In genomic region chr12:89016970-89017778, GRCh38 we compare ENCODE assay signal across 8 cellular contexts.
DNase-seq lines count a peak whose midpoint lies in the region; ATAC-seq, FAIRE-seq and TF ChIP-seq lines count a peak whose summit lies in the region.

No MANE protein-coding gene starts in this region.

- CTCF ChIA-PET in H1 (lab: Charles Lee; ENCODE audit: partially characterized antibody), result interaction anchor here (0.8 to 3.7 kb wide), 30 partner anchors 9 to 534 kb away, joined by 3 to 37 read pairs (median 4); partner anchors contain the start of genes GALNT4 and POC1B

- peak; percentile 62 for ATAC-seq in memory B cell (ENCODE audit: low read depth)
- ATAC-seq in upper lobe of left lung (ENCODE audit: low FRiP score in 2 of 2), result peak in 1 of 2 donors; percentile 77
- ATAC-seq in HG02571 (IDR thresholded peaks at IDR 0.05; ENCODE audit: unreplicated experiment), result no peak

- H3K14ac ChIP-seq in H1 (ENCODE audit: insufficient read length), result no peak overlapping the region

- no peaks in the 10 kb centered on the region for H3K79me1 ChIP-seq in H1 (ENCODE audit: low read depth, low read length)

- H3K9me2 ChIP-seq in SU-DHL-6 (replicated peaks; ENCODE audit: insufficient read depth, low read length), result no peaks in the 10 kb centered on the region

- no peaks in the 10 kb centered on the region for H3K27me3 ChIP-seq in SU-DHL-6 (ENCODE audit: low read length)
- no peaks in the 10 kb centered on the region for H3K27me3 ChIP-seq in H1 (replicated peaks in 1 of 4; ENCODE audit: control insufficient read depth in 3 of 4, extremely low read depth in 1 of 4, insufficient read depth in 3 of 4, low read length in 3 of 4)
- H3K27me3 ChIP-seq in upper lobe of left lung, result no peaks in the 10 kb centered on the region

- peak; percentile 32 for DNase-seq in ELF-1 (ENCODE audit: low read depth, low spot score)
- DNase-seq in H54 (ENCODE audit: insufficient read length, low spot score), result peak; percentile 7
- DNase-seq in NCI-H1694 (lab: John Stamatoyannopoulos, UW), result peak; percentile 72
- peak in 1 of 2 experiments; percentile 51 for DNase-seq in H1 (ENCODE audit: low read depth in 1 of 2, low spot score in 2 of 2)
- DNase-seq in memory B cell (ENCODE audit: low spot score in 2 of 2), result peak; percentile 30 to 55
- DNase-seq in upper lobe of left lung, result peak; percentile 22 to 24

- H3K79me2 ChIP-seq in SU-DHL-6 (ENCODE audit: insufficient read depth, low read length), result no peaks in the 10 kb centered on the region
- no peaks in the 10 kb centered on the region for H3K79me2 ChIP-seq in H1 (ENCODE audit: control insufficient read depth in 1 of 2, insufficient read depth in 2 of 2, low read length in 2 of 2)

- no peak overlapping the region for H2BK120ac ChIP-seq in H1 (replicated peaks; ENCODE audit: low read depth, low read length)

- H2AK5ac ChIP-seq in H1 (ENCODE audit: low read depth, low read length), result no peak overlapping the region

- H3K23me2 ChIP-seq in H1 (ENCODE audit: low read depth, low read length), result no peaks in the 10 kb centered on the region; the same call in 1 of the 2 replicates

- TF ChIP-seq CTCF in SU-DHL-6 (IDR thresholded peaks at IDR 0.05; ENCODE audit: insufficient read depth, low read length, poor library complexity, severe bottlenecking) (peak; percentile 48), H1 (IDR thresholded peaks at IDR 0.05; ENCODE audit: control extremely low read depth in 1 of 3, insufficient read depth in 1 of 3, low read depth in 1 of 3, low read length in 3 of 3) (peak in 2 of 3 experiments; percentile 61 to 76; a peak in 2 of 4 replicates), upper lobe of left lung (IDR thresholded peaks at IDR 0.05) (peak; percentile 51 to 70 (median 63))

- H3F3A ChIP-seq in SU-DHL-6 (ENCODE audit: insufficient read depth), result no peaks in the 10 kb centered on the region

- H3K27ac Mint-ChIP-seq in memory B cell, result no peak overlapping the region

- no peak overlapping the region for H3K23ac ChIP-seq in H1 (ENCODE audit: insufficient read length)

- H3K4me3 ChIP-seq in SU-DHL-6 (ENCODE audit: insufficient read depth, low read length, poor library complexity, severe bottlenecking) (no peak overlapping the region), H1 (ENCODE audit: extremely low read depth in 1 of 4, insufficient read depth in 2 of 4, low read depth in 3 of 4, low read length in 4 of 4) (peak overlapping the region in 2 of 4 experiments; percentile 11 to 46; a peak in 2 of 8 replicates), upper lobe of left lung (no peak overlapping the region)

- TF ChIP-seq RAD21 in H1 (IDR thresholded peaks at IDR 0.05 in 1 of 2, conservative IDR thresholded peaks at IDR 0.05 in 1 of 2; ENCODE audit: low read depth in 2 of 2, low read length in 2 of 2), result peak; percentile 75 to 79

- no peak for TF ChIP-seq POLR2A in H54 (IDR thresholded peaks at IDR 0.05; ENCODE audit: low read depth, low read length)
- TF ChIP-seq POLR2A in H1 (IDR thresholded peaks at IDR 0.05; ENCODE audit: control extremely low read depth in 1 of 2, low read depth in 2 of 2, low read length in 2 of 2), result no peak
- no peak for TF ChIP-seq POLR2A in upper lobe of left lung (IDR thresholded peaks at IDR 0.05)

- H3K4me1 Mint-ChIP-seq in memory B cell, result no peaks in the 10 kb centered on the region

- WGBS in H1 (ENCODE audit: extremely low coverage in 1 of 2, insufficient coverage in 1 of 2, insufficient read length in 1 of 2, insufficient replicate concordance in 2 of 2, low coverage in 1 of 2, low lambda C conversion rate in 2 of 2, missing lambda C conversion rate in 1 of 2), 2 experiments, result 41% methylated on average over 21 of the region's 21 CpGs; no CpG with 5 or more reads in 1 of the 2 experiments
- 14 to 18% methylated on average over 21 of the region's 21 CpGs for WGBS in upper lobe of left lung, 2 donors

- H3K4me2 ChIP-seq in SU-DHL-6 (ENCODE audit: low read depth, low read length, poor library complexity, severe bottlenecking) (no peak overlapping the region), H1 (ENCODE audit: insufficient read depth in 1 of 2, low read depth in 2 of 2, low read length in 2 of 2) (peak overlapping the region; percentile 47 to 59; a peak in 3 of 4 replicates)

- no peak overlapping the region for H3K4ac ChIP-seq in H1 (replicated peaks; ENCODE audit: insufficient read length, low read depth, low read length)

- FAIRE-seq in H54 (lab: Jason Lieb, UNC), result peak; percentile 97
- FAIRE-seq in H1 (lab: Jason Lieb, UNC), result peak; percentile 60

- no peaks in the 10 kb centered on the region for H3K9me3 ChIP-seq in SU-DHL-6 (ENCODE audit: insufficient read depth, low read length)
- no peaks in the 10 kb centered on the region for H3K9me3 ChIP-seq in H1 (ENCODE audit: insufficient read depth in 2 of 2, low read depth in 1 of 2, low read length in 1 of 2)
- no peaks in the 10 kb centered on the region for H3K9me3 ChIP-seq in upper lobe of left lung

- no peak overlapping the region for H3K4me3 Mint-ChIP-seq in memory B cell

- H3K36me3 ChIP-seq in SU-DHL-6 (ENCODE audit: low read length) (no peaks in the 10 kb centered on the region), H1 (ENCODE audit: control insufficient read depth in 2 of 4, insufficient read depth in 4 of 4, low read length in 3 of 4) (no peaks in the 10 kb centered on the region), upper lobe of left lung (no peaks in the 10 kb centered on the region)

- H3K27ac ChIP-seq in SU-DHL-6 (ENCODE audit: low read depth, low read length) (no peak overlapping the region), H1 (ENCODE audit: low read depth, low read length) (no peak overlapping the region), upper lobe of left lung (no peak overlapping the region)

- no peaks in the 10 kb centered on the region for H3K36me3 Mint-ChIP-seq in memory B cell

- POLR2A ChIA-PET in H1 (lab: Charles Lee; ENCODE audit: partially characterized antibody), result interaction anchor here (1.0 kb wide), 1 partner anchor 334 kb away, joined by 3 read pairs; no protein-coding TSS in a partner anchor

- H2BK20ac ChIP-seq in H1 (ENCODE audit: low read length), result no peak overlapping the region

- peaks cover 2% of the 10 kb centered on the region for H3K27me3 Mint-ChIP-seq in memory B cell

- H4K91ac ChIP-seq in H1 (replicated peaks; ENCODE audit: insufficient read length, low read length), result no peak overlapping the region

- no peak overlapping the region for H3K18ac ChIP-seq in H1 (ENCODE audit: extremely low read depth, low read length)

- no peak overlapping the region for H2BK12ac ChIP-seq in H1 (ENCODE audit: low read depth, low read length)

- H4K20me1 ChIP-seq in SU-DHL-6 (ENCODE audit: low read depth, low read length) (no peaks in the 10 kb centered on the region), H1 (replicated peaks in 1 of 2; ENCODE audit: control insufficient read depth in 1 of 2, insufficient read depth in 2 of 2, low read length in 2 of 2) (no peaks in the 10 kb centered on the region)

- H2BK5ac ChIP-seq in H1 (ENCODE audit: low read depth, low read length), result no peak overlapping the region

- no peaks in the 10 kb centered on the region for H3K4me1 ChIP-seq in H1 (replicated peaks in 1 of 4; ENCODE audit: control insufficient read depth in 3 of 4, insufficient read depth in 4 of 4, low read length in 3 of 4)
- peaks cover 5 to 16% (median 11%) of the 10 kb centered on the region in 4 donors for H3K4me1 ChIP-seq in upper lobe of left lung

- no peak overlapping the region for H4K5ac ChIP-seq in H1 (ENCODE audit: insufficient read length, low read depth, low read length)

- TF ChIP-seq EP300 in H1 (IDR thresholded peaks at IDR 0.05; ENCODE audit: borderline replicate concordance in 1 of 2, low read depth in 2 of 2, low read length in 2 of 2) (no peak), upper lobe of left lung (IDR thresholded peaks at IDR 0.05) (no peak)

- H3K9me3 Mint-ChIP-seq in memory B cell, result no peaks in the 10 kb centered on the region

- H2BK15ac ChIP-seq in H1 (ENCODE audit: low read length), result no peak overlapping the region

- no peak overlapping the region for H3K56ac ChIP-seq in H1 (replicated peaks; ENCODE audit: insufficient read length, low read depth, low read length)

- H2AFZ ChIP-seq in SU-DHL-6 (ENCODE audit: low read depth, low read length, severe bottlenecking) (no peak overlapping the region), H1 (ENCODE audit: low read length) (peak overlapping the region; percentile 59; the same call in 1 of the 2 replicates)

- H3K9ac ChIP-seq in SU-DHL-6 (ENCODE audit: low read length) (no peak overlapping the region), H1 (replicated peaks in 1 of 4; ENCODE audit: extremely low read depth in 1 of 4, low read depth in 3 of 4, low read length in 3 of 4) (no peak overlapping the region)

- H4K8ac ChIP-seq in H1 (ENCODE audit: extremely low read depth, insufficient read depth, low read length), result no peak overlapping the region
